8 cellular contexts compared by ENCODE assay signal in genomic region chr16:72990003-72990521, GRCh38. TPM values are rescaled to one million over a fixed set of nuclear protein-coding genes. Genes with fewer than 3 reads are reported as not detected.
DNase-seq lines count a peak whose midpoint lies in the region; ATAC-seq and TF ChIP-seq lines count a peak whose summit lies in the region.

No MANE protein-coding gene starts in this region.

- H2AFZ ChIP-seq in fibroblast of lung (ENCODE audit: low read length) (peak overlapping the region; percentile 31), parathyroid adenoma (peak overlapping the region; percentile 30)

- H3K9me3 ChIP-seq in fibroblast of lung (ENCODE audit: control insufficient read depth, insufficient read depth, low read depth, low read length) (no peaks in the 10 kb centered on the region), parathyroid adenoma (ENCODE audit: control insufficient read depth, low read length) (no peaks in the 10 kb centered on the region)

- H3K36me3 ChIP-seq in fibroblast of lung (ENCODE audit: control insufficient read depth, insufficient read depth, low read length) = no peaks in the 10 kb centered on the region
- H3K36me3 ChIP-seq in parathyroid adenoma (ENCODE audit: control insufficient read depth, insufficient read depth, low read length) = no peaks in the 10 kb centered on the region

- H3K27ac ChIP-seq in fibroblast of lung (ENCODE audit: insufficient read depth, low read length) (peak overlapping the region; percentile 90), parathyroid adenoma (peak overlapping the region; percentile 99)

- H3K4me1 ChIP-seq in fibroblast of lung (ENCODE audit: control insufficient read depth, extremely low read depth, insufficient read depth, low read length) (peaks cover 20% of the 10 kb centered on the region), parathyroid adenoma (peaks cover 86% of the 10 kb centered on the region)

- no peaks in the 10 kb centered on the region for H4K20me1 ChIP-seq in fibroblast of lung (ENCODE audit: control insufficient read depth, extremely low read depth, insufficient read depth, low read length)

- DNase-seq in CMK (ENCODE audit: low read depth) (peak; percentile 33), NCI-H69 (lab: John Stamatoyannopoulos, UW) (peak; percentile 47), fibroblast of lung (ENCODE audit: low read depth in 2 of 2) (peak; percentile 80 to 88), NCI-H146 treated with DMSO at 0.1 percent for 48 hours (lab: John Stamatoyannopoulos, UW; ENCODE audit: unreplicated experiment) (no peak), NCI-H1417 treated with DMSO at 0.1 percent for 48 hours (lab: John Stamatoyannopoulos, UW) (no peak)
- DNase-seq in stimulated activated CD4-positive, alpha-beta T cell treated with anti-CD3 and anti-CD28 coated beads, Interleukin-4, amount 100 ng/mL, for 4 hours = no peak

- no peak for ATAC-seq in GM21529 (IDR thresholded peaks at IDR 0.05; ENCODE audit: unreplicated experiment)

- H3K4me3 ChIP-seq in fibroblast of lung (replicated peaks in 1 of 4; ENCODE audit: control extremely low read depth in 1 of 4, insufficient read depth in 1 of 4, low read depth in 3 of 4, low read length in 4 of 4) (peak overlapping the region; percentile 30 to 53 (median 40)), parathyroid adenoma (ENCODE audit: low read depth, low read length) (peak overlapping the region; percentile 20)

- peak overlapping the region; percentile 95 for H3K4me2 ChIP-seq in fibroblast of lung (ENCODE audit: extremely low read depth, insufficient read depth, low read length)
- peak overlapping the region; percentile 52 for H3K4me2 ChIP-seq in parathyroid adenoma (ENCODE audit: low read length)

- H3K9ac ChIP-seq in fibroblast of lung (ENCODE audit: insufficient read depth, low read length) (peak overlapping the region; percentile 45), parathyroid adenoma (peak overlapping the region; percentile 31)

- TF ChIP-seq CTCF in fibroblast of lung (conservative IDR thresholded peaks at IDR 0.05 in 1 of 2, IDR thresholded peaks at IDR 0.05 in 1 of 2; ENCODE audit: low read depth in 1 of 2, low read length in 2 of 2) = no peak
- no peak for TF ChIP-seq CTCF in parathyroid adenoma (IDR thresholded peaks at IDR 0.05)

- H3K79me2 ChIP-seq in fibroblast of lung (ENCODE audit: control insufficient read depth, insufficient read depth, low read length) (peaks cover 77% of the 10 kb centered on the region), parathyroid adenoma (peaks cover 69% of the 10 kb centered on the region)

- H3K27me3 ChIP-seq in fibroblast of lung (ENCODE audit: control insufficient read depth, insufficient read depth, low read length) (no peaks in the 10 kb centered on the region), parathyroid adenoma (ENCODE audit: control insufficient read depth, insufficient read depth, low read length) (no peaks in the 10 kb centered on the region)

RNA-seq across cellular contexts. Expression of gene ZFHX3, which starts 57.9 kb away (rescaled TPM):
- 5.4 and 7.3 TPM in 2 replicates for total RNA-seq in fibroblast of lung
- 4.4 and 4.7 TPM in 2 replicates for polyA plus RNA-seq in fibroblast of lung
- 4.3 and 8.5 TPM in 2 replicates for polyA plus RNA-seq in fibroblast of lung (2012)
- polyA minus RNA-seq in fibroblast of lung (ENCODE audit: low replicate concordance) = 21.6 and 25.3 TPM in 2 replicates

Comparison
In these comparisons a context has a peak if more than half of its experiments do, and no peak if none do; other contexts are left out.
1. DNase-seq: peak in CMK (single experiment), NCI-H69 (single experiment) and fibroblast of lung (2 of 2); none in NCI-H146 treated with DMSO at 0.1 percent for 48 hours (single experiment), NCI-H1417 treated with DMSO at 0.1 percent for 48 hours (single experiment) and stimulated activated CD4-positive, alpha-beta T cell treated with anti-CD3 and anti-CD28 coated beads, Interleukin-4, amount 100 ng/mL, for 4 hours (0 of 2).